32 cellular contexts compared by ENCODE assay signal in genomic region chr9:965497-965896, GRCh38. TPM values are rescaled to one million over a fixed set of nuclear protein-coding genes. Genes with fewer than 3 reads are reported as not detected.
"Had no signal": no experiment of that assay in that cellular context is flagged by ENCODE, and none has a peak within 500 bp of the region (broad histone marks: within the 10 kb centered on the region; RNA-seq: fewer than 3 reads in every experiment).

No MANE protein-coding gene starts in this region.

- H3K9me3 Mint-ChIP-seq: dendritic cell treated with granulocyte-macrophage colony-stimulating factor and Interleukin-4, amounts not matched to agents 40 ng/mL and 50 ng/mL, for 4 days; endodermal cell; memory B cell; natural killer cell treated with Interleukin-12 subunit alpha and Interleukin-12 subunit beta and Interleukin-15 and Interleukin-18, amount 100 ng/mL, for 72 hours; neural crest cell had no signal

- H3K4me3 Mint-ChIP-seq: dendritic cell treated with granulocyte-macrophage colony-stimulating factor and Interleukin-4, amounts not matched to agents 40 ng/mL and 50 ng/mL, for 4 days; endodermal cell; memory B cell; naive B cell; natural killer cell treated with Interleukin-12 subunit alpha and Interleukin-12 subunit beta and Interleukin-15 and Interleukin-18, amount 100 ng/mL, for 72 hours; neural crest cell; stimulated activated memory B cell treated with anti-CD40 and anti-IgM and Interleukin-4, amounts not matched to agents 10 μg/mL and 1 μg/mL and 100 μg/mL, for 72 hours had no signal

- H3K27me3 ChIP-seq: testis had no signal

- H3K9me3 ChIP-seq: colonic mucosa, gastroesophageal sphincter, heart left ventricle, mucosa of descending colon, prostate gland, sigmoid colon, testis, tibial nerve, upper lobe of left lung had no signal

- H3K27ac Mint-ChIP-seq: dendritic cell treated with granulocyte-macrophage colony-stimulating factor and Interleukin-4, amounts not matched to agents 40 ng/mL and 50 ng/mL, for 4 days; endodermal cell; memory B cell; naive B cell; natural killer cell treated with Interleukin-12 subunit alpha and Interleukin-12 subunit beta and Interleukin-15 and Interleukin-18, amount 100 ng/mL, for 72 hours; stimulated activated memory B cell treated with anti-CD40 and anti-IgM and Interleukin-4, amounts not matched to agents 10 μg/mL and 1 μg/mL and 100 μg/mL, for 72 hours had no signal

- H3K36me3 ChIP-seq: colonic mucosa, gastroesophageal sphincter, heart left ventricle, prostate gland, sigmoid colon, tibial nerve, upper lobe of left lung had no signal

- DNase-seq: colonic mucosa; effector CD8-positive, alpha-beta T cell; endodermal cell; foreskin keratinocyte; heart left ventricle; kidney; mucosa of descending colon; naive B cell; nucleus accumbens; right cardiac atrium; sigmoid colon; stimulated activated CD4-positive, alpha-beta T cell treated with anti-CD3 and anti-CD28 coated beads, Interleukin-4, amount 100 ng/mL, for 4 hours; stimulated activated naive CD8-positive, alpha-beta T cell treated with anti-CD3 and anti-CD28 coated beads, Interleukin-15, Interleukin-2, amounts not matched to agents 100 U/mL and 50 U/mL, for 24 hours; substantia nigra; testis; upper lobe of left lung had no signal

- H3K36me3 Mint-ChIP-seq: memory B cell; natural killer cell treated with Interleukin-12 subunit alpha and Interleukin-12 subunit beta and Interleukin-15 and Interleukin-18, amount 100 ng/mL, for 72 hours; stimulated activated memory B cell treated with anti-CD40 and anti-IgM and Interleukin-4, amounts not matched to agents 10 μg/mL and 1 μg/mL and 100 μg/mL, for 72 hours had no signal

- H3K27ac ChIP-seq: colonic mucosa, epithelial cell of prostate, foreskin keratinocyte, gastroesophageal sphincter, heart left ventricle, hepatocyte, prostate gland, sigmoid colon, testis, tibial nerve, upper lobe of left lung had no signal

- H3K4me1 ChIP-seq: foreskin keratinocyte, prostate gland, testis had no signal

- H3K4me3 ChIP-seq: colonic mucosa, gastroesophageal sphincter, heart left ventricle, hepatocyte, lung, mucosa of descending colon, prostate gland, sigmoid colon, testis, tibial nerve, upper lobe of left lung had no signal

- H3K4me2 ChIP-seq: hepatocyte had no signal

RNA-seq across cellular contexts. Expression of gene DMRT3, which starts 11.0 kb away (rescaled TPM):
- total RNA-seq: colonic mucosa; endodermal cell; esophagus mucosa; fibroblast of lung; foreskin keratinocyte; hepatocyte; kidney; left lobe of liver; liver; lung; mucosa of descending colon; natural killer cell treated with Interleukin-12 subunit alpha and Interleukin-12 subunit beta and Interleukin-15 and Interleukin-18, amount 100 ng/mL, for 72 hours; neural crest cell; osteocyte; right cardiac atrium; sigmoid colon had no signal
